Comparison of ENCODE assay signal across 19 cellular contexts in the genomic region with DNA sequence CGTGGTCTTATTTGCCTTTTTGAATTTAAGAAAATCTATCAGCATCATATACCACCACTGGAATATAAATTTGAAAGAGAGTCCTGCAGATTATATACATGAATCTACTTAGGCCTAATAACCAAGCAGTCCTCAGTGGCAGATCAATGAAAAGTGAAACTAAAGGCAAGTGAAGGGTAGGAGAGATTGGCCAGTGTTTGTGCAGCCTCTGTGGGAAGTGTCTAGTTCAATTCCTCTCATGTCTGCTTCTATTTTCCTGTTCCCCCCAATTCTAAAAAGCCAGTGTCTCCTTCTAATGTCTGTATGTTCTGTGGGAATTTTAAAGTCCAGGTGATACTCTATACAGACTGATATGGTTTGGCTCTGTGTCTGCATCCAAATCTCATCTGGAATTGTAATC.
DNase-seq lines count a peak whose midpoint lies in the region; ATAC-seq and TF ChIP-seq lines count a peak whose summit lies in the region.
"Had no signal": no experiment of that assay in that cellular context is flagged by ENCODE, and none has a peak within 500 bp of the region (broad histone marks: within the 10 kb centered on the region; RNA-seq: fewer than 3 reads in every experiment).

No MANE protein-coding gene starts in this region.

- no peak overlapping the region for H2BK15ac ChIP-seq in mesenchymal stem cell (ENCODE audit: low read depth, poor library complexity, severe bottlenecking)

- H3K4ac ChIP-seq in mesenchymal stem cell (ENCODE audit: low read depth in 1 of 2, low read length in 2 of 2), result no peak overlapping the region

- H3K4me1 Mint-ChIP-seq in activated naive CD4-positive, alpha-beta T cell treated with anti-CD3 and anti-CD28 coated beads, Interleukin-2, amount 10 ng/mL, durations not matched to agents 7 days and 5 days, result no peaks in the 10 kb centered on the region
- no peaks in the 10 kb centered on the region for H3K4me1 Mint-ChIP-seq in activated naive CD4-positive, alpha-beta T cell treated with anti-CD3 and anti-CD28 coated beads for 36 hours (ENCODE audit: low read depth)
- H3K4me1 Mint-ChIP-seq in endodermal cell, result no peaks in the 10 kb centered on the region
- H3K4me1 Mint-ChIP-seq in activated T-cell treated with anti-CD3 and anti-CD28 coated beads, Interleukin-2, amount 50 U/mL, for 72 hours (ENCODE audit: low read depth), result no peaks in the 10 kb centered on the region
- H3K4me1 Mint-ChIP-seq: H9, IgD-negative memory B cell had no signal

- no peak overlapping the region for H3K23ac ChIP-seq in mesenchymal stem cell (ENCODE audit: low read length in 2 of 2)

- no peak overlapping the region for H2BK120ac ChIP-seq in mesenchymal stem cell (ENCODE audit: low read depth, low read length)

- ATAC-seq in aorta (ENCODE audit: low FRiP score) (no peak), HG02642 (IDR thresholded peaks at IDR 0.05; ENCODE audit: poor library complexity, unreplicated experiment) (no peak)
- ATAC-seq in activated T-cell treated with anti-CD3 and anti-CD28 coated beads, Interleukin-2, amount 50 U/mL, for 72 hours (replicated peaks in 1 of 2), result no peak
- ATAC-seq: Right ventricle myocardium inferior had no signal

- no peak overlapping the region for H2AK5ac ChIP-seq in mesenchymal stem cell (ENCODE audit: low read length, severe bottlenecking)

- H3K9me3 ChIP-seq in endodermal cell (ENCODE audit: control insufficient read depth, low read length) (no peaks in the 10 kb centered on the region), mesenchymal stem cell (ENCODE audit: control insufficient read depth, low read length) (no peaks in the 10 kb centered on the region), aorta (ENCODE audit: control insufficient read depth, low read length) (no peaks in the 10 kb centered on the region)
- H3K9me3 ChIP-seq: SJSA1 had no signal

- no peak overlapping the region for H3K18ac ChIP-seq in mesenchymal stem cell (ENCODE audit: low read depth in 1 of 2, low read length in 2 of 2)

- peaks cover 92% of the 10 kb centered on the region for H3K36me3 ChIP-seq in endodermal cell (ENCODE audit: control insufficient read depth, insufficient read depth, low read length)
- peaks cover 52 to 99% of the 10 kb centered on the region in 2 experiments for H3K36me3 ChIP-seq in mesenchymal stem cell (ENCODE audit: control insufficient read depth in 1 of 2, insufficient read depth in 2 of 2, low read depth in 1 of 2, low read length in 2 of 2)
- peaks cover 27 to 28% of the 10 kb centered on the region in 2 donors for H3K36me3 ChIP-seq in aorta (ENCODE audit: control insufficient read depth in 1 of 2, insufficient read depth in 2 of 2, low read length in 1 of 2)

- H3K4me2 ChIP-seq in mesenchymal stem cell (ENCODE audit: low read length, poor library complexity, severe bottlenecking), result no peak overlapping the region
- H3K4me2 ChIP-seq: KMS-11, PC-9 had no signal

- peaks cover 13% of the 10 kb centered on the region for H3K36me3 Mint-ChIP-seq in activated naive CD4-positive, alpha-beta T cell treated with anti-CD3 and anti-CD28 coated beads, Interleukin-2, amount 10 ng/mL, durations not matched to agents 7 days and 5 days
- peaks cover 26% of the 10 kb centered on the region for H3K36me3 Mint-ChIP-seq in activated naive CD4-positive, alpha-beta T cell treated with anti-CD3 and anti-CD28 coated beads for 36 hours (ENCODE audit: low read depth)
- peaks cover 89% of the 10 kb centered on the region for H3K36me3 Mint-ChIP-seq in endodermal cell (ENCODE audit: low read depth)
- peaks cover 0 to 5% of the 10 kb centered on the region in 2 donors for H3K36me3 Mint-ChIP-seq in activated T-cell treated with anti-CD3 and anti-CD28 coated beads, Interleukin-2, amount 50 U/mL, for 72 hours (ENCODE audit: insufficient read depth in 2 of 2)

- no peak overlapping the region for H2BK5ac ChIP-seq in mesenchymal stem cell (ENCODE audit: low read depth, low read length, poor library complexity, severe bottlenecking)

- no peaks in the 10 kb centered on the region for H3K79me1 ChIP-seq in mesenchymal stem cell (replicated peaks; ENCODE audit: low read length, poor library complexity, severe bottlenecking)

- WGBS in endodermal cell (ENCODE audit: insufficient coverage in 1 of 2, insufficient read length in 1 of 2), 2 experiments, result 100% methylated on average over 1 of the region's 1 CpG; no CpG with 5 or more reads in 1 of the 2 experiments
- no CpG with 5 or more reads among the region's 1 CpG for whole genome bisulfite sequencing in mesenchymal stem cell
- whole genome bisulfite sequencing in aorta, 2 donors, result 74 to 77% methylated on average over 1 of the region's 1 CpG

- no peak for DNase-seq in activated naive CD4-positive, alpha-beta T cell treated with anti-CD3 and anti-CD28 coated beads, Interleukin-2, amount 10 ng/mL, durations not matched to agents 7 days and 5 days
- no peak for DNase-seq in activated naive CD4-positive, alpha-beta T cell treated with anti-CD3 and anti-CD28 coated beads for 36 hours
- DNase-seq in endodermal cell (no peak), mesenchymal stem cell (no peak), aorta (no peak), islet precursor cell (no peak)
- DNase-seq in activated T-cell treated with anti-CD3 and anti-CD28 coated beads, Interleukin-2, amount 50 U/mL, for 72 hours, result no peak
- DNase-seq: H9, MM.1S, NCI-H2029, NCI-H446 treated with DMSO at 0.1 percent for 48 hours, NCI-H526 treated with DMSO at 0.1 percent for 48 hours, PC-9 had no signal

- no peak for TF ChIP-seq CTCF in endodermal cell (conservative IDR thresholded peaks at IDR 0.05)

- no peak overlapping the region for H4K91ac ChIP-seq in mesenchymal stem cell (ENCODE audit: low read length)

- H3K9me3 Mint-ChIP-seq in activated naive CD4-positive, alpha-beta T cell treated with anti-CD3 and anti-CD28 coated beads, Interleukin-2, amount 10 ng/mL, durations not matched to agents 7 days and 5 days, result no peaks in the 10 kb centered on the region
- H3K9me3 Mint-ChIP-seq in activated naive CD4-positive, alpha-beta T cell treated with anti-CD3 and anti-CD28 coated beads for 36 hours, result no peaks in the 10 kb centered on the region
- no peaks in the 10 kb centered on the region for H3K9me3 Mint-ChIP-seq in endodermal cell
- peaks cover 0 to 1% of the 10 kb centered on the region in 2 donors for H3K9me3 Mint-ChIP-seq in activated T-cell treated with anti-CD3 and anti-CD28 coated beads, Interleukin-2, amount 50 U/mL, for 72 hours
- H3K9me3 Mint-ChIP-seq: H9 had no signal

- no peak overlapping the region for H3K9ac ChIP-seq in endodermal cell (ENCODE audit: extremely low read depth, low read length, poor library complexity, severe bottlenecking)
- H3K9ac ChIP-seq in mesenchymal stem cell (ENCODE audit: low read length), result peak overlapping the region; percentile 11
- H3K9ac ChIP-seq: KMS-11 had no signal

- H4K8ac ChIP-seq in mesenchymal stem cell (ENCODE audit: low read length), result no peak overlapping the region

- intact Hi-C loops in activated naive CD4-positive, alpha-beta T cell treated with anti-CD3 and anti-CD28 coated beads for 36 hours (cut with micrococcal nuclease), result no loop called here
- intact Hi-C loops in aorta (cut with DNase I), result loop anchor here in 1 of 2 donors (10.0 kb wide), 1 partner anchor 51 kb away; no protein-coding TSS in a partner anchor

- H2BK12ac ChIP-seq in mesenchymal stem cell (ENCODE audit: low read length in 2 of 2), result no peak overlapping the region

- no peak overlapping the region for H2AFZ ChIP-seq in mesenchymal stem cell (ENCODE audit: low read depth, low read length)
- H2AFZ ChIP-seq: PC-9 had no signal

- H3K27me3 ChIP-seq in endodermal cell (ENCODE audit: control insufficient read depth, insufficient read depth, low read length, poor library complexity, severe bottlenecking) (no peaks in the 10 kb centered on the region), mesenchymal stem cell (ENCODE audit: control insufficient read depth in 1 of 2, insufficient read depth in 1 of 2, low read length in 2 of 2) (no peaks in the 10 kb centered on the region), aorta (ENCODE audit: control insufficient read depth in 1 of 2, insufficient read depth in 2 of 2, low read length in 1 of 2) (no peaks in the 10 kb centered on the region)
- H3K27me3 ChIP-seq: SJSA1 had no signal

- no peaks in the 10 kb centered on the region for H3K4me1 ChIP-seq in endodermal cell (ENCODE audit: control insufficient read depth, insufficient read depth, low read length)
- peaks cover 8% of the 10 kb centered on the region for H3K4me1 ChIP-seq in mesenchymal stem cell (ENCODE audit: control insufficient read depth, insufficient read depth, low read depth, low read length)
- H3K4me1 ChIP-seq in aorta (ENCODE audit: control insufficient read depth in 1 of 2, insufficient read depth in 2 of 2, low read length in 2 of 2), result no peaks in the 10 kb centered on the region
- H3K4me1 ChIP-seq: SJSA1 had no signal

- no peaks in the 10 kb centered on the region for H3K27me3 Mint-ChIP-seq in activated naive CD4-positive, alpha-beta T cell treated with anti-CD3 and anti-CD28 coated beads, Interleukin-2, amount 10 ng/mL, durations not matched to agents 7 days and 5 days
- no peaks in the 10 kb centered on the region for H3K27me3 Mint-ChIP-seq in activated naive CD4-positive, alpha-beta T cell treated with anti-CD3 and anti-CD28 coated beads for 36 hours (ENCODE audit: low read depth)
- H3K27me3 Mint-ChIP-seq in endodermal cell (ENCODE audit: insufficient read depth), result no peaks in the 10 kb centered on the region
- H3K27me3 Mint-ChIP-seq in activated T-cell treated with anti-CD3 and anti-CD28 coated beads, Interleukin-2, amount 50 U/mL, for 72 hours (ENCODE audit: low read depth), result no peaks in the 10 kb centered on the region
- H3K27me3 Mint-ChIP-seq: IgD-negative memory B cell had no signal

- H3K27ac Mint-ChIP-seq in activated naive CD4-positive, alpha-beta T cell treated with anti-CD3 and anti-CD28 coated beads, Interleukin-2, amount 10 ng/mL, durations not matched to agents 7 days and 5 days, result peak overlapping the region; percentile 3
- no peak overlapping the region for H3K27ac Mint-ChIP-seq in activated naive CD4-positive, alpha-beta T cell treated with anti-CD3 and anti-CD28 coated beads for 36 hours
- H3K27ac Mint-ChIP-seq in endodermal cell, result peak overlapping the region; percentile 10
- no peak overlapping the region for H3K27ac Mint-ChIP-seq in activated T-cell treated with anti-CD3 and anti-CD28 coated beads, Interleukin-2, amount 50 U/mL, for 72 hours
- H3K27ac Mint-ChIP-seq: H9, IgD-negative memory B cell had no signal

- no peak overlapping the region for H3K4me3 Mint-ChIP-seq in activated naive CD4-positive, alpha-beta T cell treated with anti-CD3 and anti-CD28 coated beads, Interleukin-2, amount 10 ng/mL, durations not matched to agents 7 days and 5 days
- H3K4me3 Mint-ChIP-seq in activated naive CD4-positive, alpha-beta T cell treated with anti-CD3 and anti-CD28 coated beads for 36 hours, result no peak overlapping the region
- H3K4me3 Mint-ChIP-seq in endodermal cell, result no peak overlapping the region
- no peak overlapping the region for H3K4me3 Mint-ChIP-seq in activated T-cell treated with anti-CD3 and anti-CD28 coated beads, Interleukin-2, amount 50 U/mL, for 72 hours
- H3K4me3 Mint-ChIP-seq: H9 had no signal

- no peak overlapping the region for H3K27ac ChIP-seq in endodermal cell (ENCODE audit: low read depth, low read length)
- H3K27ac ChIP-seq in mesenchymal stem cell (ENCODE audit: low read length, poor library complexity, severe bottlenecking), result peak overlapping the region; percentile 73
- no peak overlapping the region for H3K27ac ChIP-seq in aorta (ENCODE audit: low read depth in 1 of 2, low read length in 2 of 2)
- H3K27ac ChIP-seq: 22Rv1, KMS-11, PC-9, SJSA1 had no signal

- CTCF ChIA-PET in activated naive CD4-positive, alpha-beta T cell treated with anti-CD3 and anti-CD28 coated beads, Interleukin-2, amount 10 ng/mL, durations not matched to agents 7 days and 5 days (lab: Charles Lee), result no interaction called here
- CTCF ChIA-PET in activated naive CD4-positive, alpha-beta T cell treated with anti-CD3 and anti-CD28 coated beads for 36 hours (lab: Charles Lee), result no interaction called here

- H3K14ac ChIP-seq in mesenchymal stem cell (ENCODE audit: low read length in 2 of 2), result no peak overlapping the region

- no peak overlapping the region for H3K4me3 ChIP-seq in endodermal cell (ENCODE audit: low read length)
- H3K4me3 ChIP-seq in mesenchymal stem cell (ENCODE audit: insufficient read depth in 1 of 2, low read depth in 1 of 2, low read length in 2 of 2), result no peak overlapping the region
- H3K4me3 ChIP-seq in aorta (ENCODE audit: low read length in 2 of 2), result no peak overlapping the region
- H3K4me3 ChIP-seq: PC-9, SJSA1 had no signal

Comparison
In these comparisons a context has a peak if more than half of its experiments do, and no peak if none do; other contexts are left out.
1. H3K27ac Mint-ChIP-seq: peak in activated naive CD4-positive, alpha-beta T cell treated with anti-CD3 and anti-CD28 coated beads, Interleukin-2, amount 10 ng/mL, durations not matched to agents 7 days and 5 days (single experiment) and endodermal cell (single experiment); none in activated naive CD4-positive, alpha-beta T cell treated with anti-CD3 and anti-CD28 coated beads for 36 hours (single experiment) and activated T-cell treated with anti-CD3 and anti-CD28 coated beads, Interleukin-2, amount 50 U/mL, for 72 hours (single experiment).